In genomic region chr6:136226674-136227377, GRCh38 we compare ENCODE assay signal across 8 cellular contexts. TPM values are rescaled to one million over a fixed set of nuclear protein-coding genes. Genes with fewer than 3 reads are reported as not detected.
DNase-seq lines count a peak whose midpoint lies in the region; ATAC-seq and TF ChIP-seq lines count a peak whose summit lies in the region.

No MANE protein-coding gene starts in this region.

- intact Hi-C loops in right cardiac atrium (cut with DNase I) (loop anchor here in 3 of 4 donors (2.0 to 10.0 kb wide), 5 partner anchors 195 to 802 kb away; no protein-coding TSS in a partner anchor), A673 (cut with micrococcal nuclease; ENCODE audit: unreplicated experiment) (loop anchor here (1.0 to 10.0 kb wide), 7 partner anchors 195 to 775 kb away; no protein-coding TSS in a partner anchor)

- DNase-seq in activated naive CD8-positive, alpha-beta T cell treated with anti-CD3 and anti-CD28 coated beads for 36 hours, result no peak
- DNase-seq in Peyer's patch, result no peak
- no peak for DNase-seq in right cardiac atrium
- no peak for DNase-seq in type B pancreatic cell (ENCODE audit: extremely low spot score, unreplicated experiment)
- no peak for DNase-seq in A673 (ENCODE audit: low spot score)
- no peak for DNase-seq in NCI-H446 (lab: John Stamatoyannopoulos, UW)
- no peak for DNase-seq in DMS153 treated with DMSO at 0.1 percent for 48 hours (lab: John Stamatoyannopoulos, UW; ENCODE audit: unreplicated experiment)

- no peaks in the 10 kb centered on the region for H3K9me3 ChIP-seq in Peyer's patch
- no peaks in the 10 kb centered on the region for H3K9me3 ChIP-seq in right cardiac atrium (ENCODE audit: control insufficient read depth, low read length)
- H3K9me3 ChIP-seq in A673 (ENCODE audit: low read depth, low read length, poor library complexity, severe bottlenecking), result no peaks in the 10 kb centered on the region

- H3K4me1 ChIP-seq in Peyer's patch (peaks cover 0 to 12% (median 0%) of the 10 kb centered on the region in 4 donors), right cardiac atrium (ENCODE audit: control insufficient read depth, insufficient read depth, low read length) (no peaks in the 10 kb centered on the region), A673 (ENCODE audit: insufficient read depth, low read length, poor library complexity, severe bottlenecking) (peaks cover 4% of the 10 kb centered on the region)

- CTCF ChIA-PET in A673 (lab: Charles Lee), result interaction anchor here (0.8 to 1.1 kb wide), 3 partner anchors 195 to 691 kb away, joined by 3 to 4 read pairs (median 3); no protein-coding TSS in a partner anchor

- peak overlapping the region; percentile 55 for H3K4me3 Mint-ChIP-seq in activated naive CD8-positive, alpha-beta T cell
- H3K4me3 Mint-ChIP-seq in activated naive CD8-positive, alpha-beta T cell treated with anti-CD3 and anti-CD28 coated beads for 36 hours, result no peak overlapping the region
- H3K4me3 Mint-ChIP-seq in type B pancreatic cell, result no peak overlapping the region

- H3K27me3 Mint-ChIP-seq in activated naive CD8-positive, alpha-beta T cell, result no peaks in the 10 kb centered on the region
- H3K27me3 Mint-ChIP-seq in activated naive CD8-positive, alpha-beta T cell treated with anti-CD3 and anti-CD28 coated beads for 36 hours, result no peaks in the 10 kb centered on the region
- no peaks in the 10 kb centered on the region for H3K27me3 Mint-ChIP-seq in type B pancreatic cell

- ATAC-seq in right cardiac atrium, result peak; percentile 48 to 59

- H3K9me3 Mint-ChIP-seq in activated naive CD8-positive, alpha-beta T cell (ENCODE audit: low read depth), result no peaks in the 10 kb centered on the region
- H3K9me3 Mint-ChIP-seq in activated naive CD8-positive, alpha-beta T cell treated with anti-CD3 and anti-CD28 coated beads for 36 hours, result peaks cover 4% of the 10 kb centered on the region
- H3K9me3 Mint-ChIP-seq in type B pancreatic cell, result peaks cover 6% of the 10 kb centered on the region

- no peak for TF ChIP-seq POLR2A in Peyer's patch (IDR thresholded peaks at IDR 0.05)

- H3K27ac ChIP-seq in Peyer's patch (peak overlapping the region in 2 of 4 donors; percentile 21 to 38), right cardiac atrium (ENCODE audit: low read length) (no peak overlapping the region), A673 (ENCODE audit: low read depth, low read length, poor library complexity, severe bottlenecking) (no peak overlapping the region)

- POLR2A ChIA-PET in A673 (lab: Charles Lee; ENCODE audit: low non-redundant PET), result no interaction called here

- no peak overlapping the region for H3K27ac Mint-ChIP-seq in activated naive CD8-positive, alpha-beta T cell
- H3K27ac Mint-ChIP-seq in activated naive CD8-positive, alpha-beta T cell treated with anti-CD3 and anti-CD28 coated beads for 36 hours, result no peak overlapping the region
- peak overlapping the region; percentile 37 for H3K27ac Mint-ChIP-seq in type B pancreatic cell

- no peak for TF ChIP-seq CTCF in Peyer's patch (IDR thresholded peaks at IDR 0.05)
- TF ChIP-seq CTCF in type B pancreatic cell (conservative IDR thresholded peaks at IDR 0.05), result no peak
- TF ChIP-seq CTCF in A673 (conservative IDR thresholded peaks at IDR 0.05; ENCODE audit: low read depth, low read length), result no peak

- no peaks in the 10 kb centered on the region for H3K36me3 Mint-ChIP-seq in activated naive CD8-positive, alpha-beta T cell
- H3K36me3 Mint-ChIP-seq in activated naive CD8-positive, alpha-beta T cell treated with anti-CD3 and anti-CD28 coated beads for 36 hours, result peaks cover 18% of the 10 kb centered on the region
- no peaks in the 10 kb centered on the region for H3K36me3 Mint-ChIP-seq in type B pancreatic cell

- H3K36me3 ChIP-seq in Peyer's patch (no peaks in the 10 kb centered on the region), A673 (ENCODE audit: insufficient read depth, low read length, poor library complexity, severe bottlenecking) (no peaks in the 10 kb centered on the region)

- peaks cover 10% of the 10 kb centered on the region for H3K4me1 Mint-ChIP-seq in activated naive CD8-positive, alpha-beta T cell (ENCODE audit: low read depth)
- peaks cover 9% of the 10 kb centered on the region for H3K4me1 Mint-ChIP-seq in activated naive CD8-positive, alpha-beta T cell treated with anti-CD3 and anti-CD28 coated beads for 36 hours
- peaks cover 6% of the 10 kb centered on the region for H3K4me1 Mint-ChIP-seq in type B pancreatic cell (ENCODE audit: unreplicated experiment)

- H3K27me3 ChIP-seq in Peyer's patch (no peaks in the 10 kb centered on the region), right cardiac atrium (ENCODE audit: control insufficient read depth, insufficient read depth) (no peaks in the 10 kb centered on the region), A673 (replicated peaks; ENCODE audit: insufficient read depth, low read depth, low read length, poor library complexity) (no peaks in the 10 kb centered on the region)

- no TSS peak for BruUV-seq in A673 (replicated peaks; lab: Mats Ljungman, UMichigan)

- 79% methylated on average over 4 of the region's 4 CpGs for WGBS in right cardiac atrium

- H3K4me3 ChIP-seq in Peyer's patch, result peak overlapping the region; percentile 2 to 45 (median 28)
- peak overlapping the region; percentile 44 for H3K4me3 ChIP-seq in right cardiac atrium (ENCODE audit: low read length)
- H3K4me3 ChIP-seq in A673 (ENCODE audit: low read depth, low read length, poor library complexity, severe bottlenecking), result no peak overlapping the region

RNA-seq across cellular contexts. Expression of gene MTFR2, which starts 23.3 kb away (rescaled TPM):
- total RNA-seq in activated naive CD8-positive, alpha-beta T cell treated with anti-CD3 and anti-CD28 coated beads for 36 hours, result 10 to 100 TPM; 28.4 to 30.0 TPM
- total RNA-seq in Peyer's patch, result 1 to 10 TPM in 3 of 4 donors, not detected in 1; 2.1 to 5.0 (median 2.7) TPM
- total RNA-seq in right cardiac atrium, result 1 to 10 TPM in 1 of 4 donors, under 1 TPM in 1, not detected in 2; 0.71 to 1.2 TPM
- 0.07 TPM for polyA plus RNA-seq in right cardiac atrium
- 2.5 and 3.9 TPM in 2 replicates for total RNA-seq in type B pancreatic cell (ENCODE audit: low replicate concordance)
- total RNA-seq in A673 (2021), result 10.1 and 12.6 TPM in 2 replicates
